Comparison of ENCODE assay signal across 17 cellular contexts in genomic region chr22:47000888-47001287, GRCh38.
DNase-seq lines count a peak whose midpoint lies in the region; ATAC-seq lines count a peak whose summit lies in the region.
"Had no signal": no experiment of that assay in that cellular context is flagged by ENCODE, and none has a peak within 500 bp of the region (broad histone marks: within the 10 kb centered on the region; RNA-seq: fewer than 3 reads in every experiment).

No MANE protein-coding gene starts in this region.

- no peak overlapping the region for H3K4me3 Mint-ChIP-seq in activated CD4-positive, alpha-beta T cell treated with anti-CD3 and anti-CD28 coated beads for 36 hours
- H3K4me3 Mint-ChIP-seq: natural killer cell treated with Interleukin-12 subunit alpha and Interleukin-12 subunit beta and Interleukin-15 and Interleukin-18, amount 100 ng/mL, for 72 hours; T-cell had no signal

- peaks cover 12% of the 10 kb centered on the region for H3K4me1 Mint-ChIP-seq in activated CD4-positive, alpha-beta T cell treated with anti-CD3 and anti-CD28 coated beads for 36 hours

- ATAC-seq in activated CD4-positive, alpha-beta T cell treated with anti-CD3 and anti-CD28 coated beads for 36 hours: peak; percentile 62
- ATAC-seq in GM19468 (IDR thresholded peaks at IDR 0.05; ENCODE audit: extremely low read depth, unreplicated experiment) (peak; percentile 10), GM18867 (IDR thresholded peaks at IDR 0.05; ENCODE audit: unreplicated experiment) (no peak)
- ATAC-seq: gastrocnemius medialis; HCT116; natural killer cell treated with Interleukin-12 subunit alpha and Interleukin-12 subunit beta and Interleukin-15 and Interleukin-18, amount 100 ng/mL, for 72 hours; T-cell had no signal

- H3K27me3 Mint-ChIP-seq in activated CD4-positive, alpha-beta T cell treated with anti-CD3 and anti-CD28 coated beads for 36 hours: no peaks in the 10 kb centered on the region
- H3K27me3 Mint-ChIP-seq: natural killer cell treated with Interleukin-12 subunit alpha and Interleukin-12 subunit beta and Interleukin-15 and Interleukin-18, amount 100 ng/mL, for 72 hours; T-cell had no signal

- CTCF ChIA-PET in activated CD4-positive, alpha-beta T cell treated with anti-CD3 and anti-CD28 coated beads for 36 hours (lab: Charles Lee): no interaction called here

- intact Hi-C loops in activated CD4-positive, alpha-beta T cell treated with anti-CD3 and anti-CD28 coated beads for 36 hours (cut with DNase I, micrococcal nuclease): no loop called here

- POLR2A ChIA-PET in activated CD4-positive, alpha-beta T cell treated with anti-CD3 and anti-CD28 coated beads for 36 hours (lab: Charles Lee): interaction anchor here (0.6 kb wide), 1 partner anchor 37 kb away, joined by 9 read pairs; no protein-coding TSS in a partner anchor

- H3K36me3 Mint-ChIP-seq in activated CD4-positive, alpha-beta T cell treated with anti-CD3 and anti-CD28 coated beads for 36 hours (ENCODE audit: low read depth): peaks cover 11% of the 10 kb centered on the region
- H3K36me3 Mint-ChIP-seq: natural killer cell treated with Interleukin-12 subunit alpha and Interleukin-12 subunit beta and Interleukin-15 and Interleukin-18, amount 100 ng/mL, for 72 hours had no signal

- H3K27ac Mint-ChIP-seq in activated CD4-positive, alpha-beta T cell treated with anti-CD3 and anti-CD28 coated beads for 36 hours: no peak overlapping the region

- DNase-seq in activated CD4-positive, alpha-beta T cell treated with anti-CD3 and anti-CD28 coated beads for 36 hours: no peak
- no peak for DNase-seq in activated CD4-positive, alpha-beta T cell treated with anti-CD3 and anti-CD28 coated beads, Interleukin-2, amount 50 U/mL, for 4 hours
- DNase-seq in LHCN-M2 (ENCODE audit: low read depth): peak; percentile 83
- DNase-seq in myocyte (ENCODE audit: low read depth): peak; percentile 74
- no peak for DNase-seq in dermis blood vessel endothelial cell
- DNase-seq in stimulated activated CD4-positive, alpha-beta T cell treated with anti-CD3 and anti-CD28 coated beads, Interleukin-4, amount 100 ng/mL, for 1 hour: no peak
- DNase-seq: aorta, colonic mucosa, COR-L47, gastrocnemius medialis, NCI-H2029, NCI-H82, T-cell had no signal

- H3K9me3 Mint-ChIP-seq in activated CD4-positive, alpha-beta T cell treated with anti-CD3 and anti-CD28 coated beads for 36 hours (ENCODE audit: low read depth): no peaks in the 10 kb centered on the region
- H3K9me3 Mint-ChIP-seq: natural killer cell treated with Interleukin-12 subunit alpha and Interleukin-12 subunit beta and Interleukin-15 and Interleukin-18, amount 100 ng/mL, for 72 hours; T-cell had no signal

Comparison
In these comparisons a context has a peak if more than half of its experiments do, and no peak if none do; other contexts are left out.
1. DNase-seq: peak in LHCN-M2 (single experiment) and myocyte (single experiment); none in activated CD4-positive, alpha-beta T cell treated with anti-CD3 and anti-CD28 coated beads for 36 hours (single experiment), activated CD4-positive, alpha-beta T cell treated with anti-CD3 and anti-CD28 coated beads, Interleukin-2, amount 50 U/mL, for 4 hours (0 of 2), dermis blood vessel endothelial cell (single experiment) and stimulated activated CD4-positive, alpha-beta T cell treated with anti-CD3 and anti-CD28 coated beads, Interleukin-4, amount 100 ng/mL, for 1 hour (single experiment).